ENCODE assay signal across 29 cellular contexts in the genomic region with DNA sequence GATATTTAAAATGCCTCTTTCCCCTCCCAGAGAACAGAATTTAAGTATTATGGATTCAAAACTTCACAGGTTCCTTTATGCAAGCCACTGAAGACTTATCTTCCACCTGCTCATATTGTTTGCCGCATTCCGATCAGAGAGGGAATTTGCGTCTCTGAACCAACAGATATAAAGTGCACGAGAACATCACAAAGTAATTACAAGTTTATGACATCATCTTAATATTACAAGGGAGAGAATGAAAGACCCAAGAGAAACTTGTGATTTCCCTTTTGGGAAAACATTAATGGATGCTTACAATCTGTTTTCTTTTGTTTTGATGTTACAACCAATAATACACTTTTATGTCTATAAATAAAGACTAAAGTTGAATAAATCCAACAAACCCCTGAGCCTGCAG.
"Had no signal": no experiment of that assay in that cellular context is flagged by ENCODE, and none has a peak within 500 bp of the region (broad histone marks: within the 10 kb centered on the region; RNA-seq: fewer than 3 reads in every experiment).

No MANE protein-coding gene starts in this region.

- H3K4me1 ChIP-seq: stomach, suprapubic skin, testis, thyroid gland, tibial artery, tibial nerve, transverse colon, upper lobe of left lung, upper lobe of right lung, uterus, vagina had no signal

- FAIRE-seq: urothelium cell line had no signal

- H3K36me3 ChIP-seq: stomach, suprapubic skin, thoracic aorta, thyroid gland, tibial artery, tibial nerve, transverse colon, upper lobe of left lung, upper lobe of right lung, uterus, vagina had no signal

- H3K27ac ChIP-seq: stomach, suprapubic skin, testis, thoracic aorta, thyroid gland, tibial artery, tibial nerve, transverse colon, upper lobe of left lung, upper lobe of right lung, uterus, vagina had no signal

- H3K9me3 Mint-ChIP-seq: stimulated activated memory B cell treated with anti-CD40 and anti-IgM and Interleukin-4, amounts not matched to agents 10 μg/mL and 1 μg/mL and 100 μg/mL, for 72 hours; stimulated activated naive B cell treated with anti-CD40 and anti-IgM and Interleukin-4, amounts not matched to agents 10 μg/mL and 1 μg/mL and 100 μg/mL, for 72 hours; stimulated activated naive CD8-positive, alpha-beta T cell treated with anti-CD3 and anti-CD28 coated beads, Interleukin-15, amount 100 ng/mL, for 72 hours; stimulated activated naive CD8-positive, alpha-beta T cell treated with anti-CD3 and anti-CD28 coated beads, Interleukin-15, Interleukin-2, amounts not matched to agents 100 ng/mL and 50 ng/mL, for 24 hours; type B pancreatic cell had no signal

- H3K27me3 ChIP-seq: stomach, suprapubic skin, testis, thyroid gland, tibial artery, tibial nerve, transverse colon, upper lobe of left lung, uterus, vagina had no signal

- H3K36me3 Mint-ChIP-seq: stimulated activated effector memory CD8-positive, alpha-beta T cell treated with anti-CD3 and anti-CD28 coated beads, Interleukin-12 subunit alpha, Interleukin-12 subunit beta, amount 100 ng/mL, for 72 hours; stimulated activated memory B cell treated with anti-CD40 and anti-IgM and Interleukin-4, amounts not matched to agents 10 μg/mL and 1 μg/mL and 100 μg/mL, for 72 hours; stimulated activated naive B cell treated with anti-CD40 and anti-IgM and Interleukin-4, amounts not matched to agents 10 μg/mL and 1 μg/mL and 100 μg/mL, for 72 hours; type B pancreatic cell had no signal

- DNase-seq: stimulated activated CD4-positive, alpha-beta T cell treated with anti-CD3 and anti-CD28 coated beads, Interleukin-2, amount 100 ng/mL, for 48 hours; stimulated activated CD4-positive, alpha-beta T cell treated with anti-CD3 and anti-CD28 coated beads, Interleukin-4, amount 100 ng/mL, for 1 hour; stimulated activated CD4-positive, alpha-beta T cell treated with anti-CD3 and anti-CD28 coated beads, Interleukin-4, amount 100 ng/mL, for 24 hours; stimulated activated CD4-positive, alpha-beta T cell treated with anti-CD3 and anti-CD28 coated beads, Interleukin-4, amount 100 ng/mL, for 4 hours; stimulated activated CD8-positive, alpha-beta memory T cell treated with anti-CD3 and anti-CD28 coated beads, Interleukin-4, amount 100 ng/mL, for 48 hours; stimulated activated naive B cell treated with anti-CD40 and anti-IgM and Interleukin-4, amounts not matched to agents 10 μg/mL and 1 μg/mL and 100 μg/mL, for 72 hours; stimulated activated naive CD4-positive, alpha-beta T cell; stimulated activated naive CD4-positive, alpha-beta T cell treated with Interleukin-2 at 50 U/mL for 16 hours; stimulated activated naive CD8-positive, alpha-beta T cell treated with anti-CD3 and anti-CD28 coated beads, Interleukin-15, amount 100 ng/mL, for 72 hours; stimulated activated naive CD8-positive, alpha-beta T cell treated with anti-CD3 and anti-CD28 coated beads, Interleukin-15, Interleukin-2, amounts not matched to agents 100 U/mL and 50 U/mL, for 24 hours; stomach; substantia nigra; testis; thyroid gland; tibial artery; transverse colon; trophoblast cell; upper lobe of left lung; upper lobe of right lung; uterus had no signal

- H3K4me3 Mint-ChIP-seq: stimulated activated effector memory CD8-positive, alpha-beta T cell treated with anti-CD3 and anti-CD28 coated beads, Interleukin-12 subunit alpha, Interleukin-12 subunit beta, amount 100 ng/mL, for 72 hours; stimulated activated memory B cell treated with anti-CD40 and anti-IgM and Interleukin-4, amounts not matched to agents 10 μg/mL and 1 μg/mL and 100 μg/mL, for 72 hours; stimulated activated naive B cell treated with anti-CD40 and anti-IgM and Interleukin-4, amounts not matched to agents 10 μg/mL and 1 μg/mL and 100 μg/mL, for 72 hours; stimulated activated naive CD8-positive, alpha-beta T cell treated with anti-CD3 and anti-CD28 coated beads, Interleukin-15, amount 100 ng/mL, for 72 hours; stimulated activated naive CD8-positive, alpha-beta T cell treated with anti-CD3 and anti-CD28 coated beads, Interleukin-15, Interleukin-2, amounts not matched to agents 100 ng/mL and 50 ng/mL, for 24 hours; type B pancreatic cell had no signal

- H3K4me3 ChIP-seq: stomach, suprapubic skin, testis, thoracic aorta, thyroid gland, tibial artery, tibial nerve, transverse colon, upper lobe of left lung, upper lobe of right lung, uterus, vagina had no signal

- H3K9me3 ChIP-seq: stomach, suprapubic skin, testis, thoracic aorta, thyroid gland, tibial artery, tibial nerve, transverse colon, upper lobe of left lung, upper lobe of right lung, uterus, vagina had no signal

- H3K4me1 Mint-ChIP-seq: stimulated activated effector memory CD8-positive, alpha-beta T cell treated with anti-CD3 and anti-CD28 coated beads, Interleukin-12 subunit alpha, Interleukin-12 subunit beta, amount 100 ng/mL, for 72 hours; stimulated activated memory B cell treated with anti-CD40 and anti-IgM and Interleukin-4, amounts not matched to agents 10 μg/mL and 1 μg/mL and 100 μg/mL, for 72 hours had no signal

- ATAC-seq: stimulated activated effector memory CD8-positive, alpha-beta T cell treated with anti-CD3 and anti-CD28 coated beads, Interleukin-12 subunit alpha, Interleukin-12 subunit beta, amount 100 ng/mL, for 72 hours; stimulated activated memory B cell treated with anti-CD40 and anti-IgM and Interleukin-4, amounts not matched to agents 10 μg/mL and 1 μg/mL and 100 μg/mL, for 72 hours; stimulated activated naive B cell treated with anti-CD40 and anti-IgM and Interleukin-4, amounts not matched to agents 10 μg/mL and 1 μg/mL and 100 μg/mL, for 72 hours; stimulated activated naive CD8-positive, alpha-beta T cell treated with anti-CD3 and anti-CD28 coated beads, Interleukin-15, amount 100 ng/mL, for 72 hours; stimulated activated naive CD8-positive, alpha-beta T cell treated with anti-CD3 and anti-CD28 coated beads, Interleukin-15, Interleukin-2, amounts not matched to agents 100 U/mL and 50 U/mL, for 24 hours; upper lobe of right lung had no signal

- H3K27ac Mint-ChIP-seq: stimulated activated effector memory CD8-positive, alpha-beta T cell treated with anti-CD3 and anti-CD28 coated beads, Interleukin-12 subunit alpha, Interleukin-12 subunit beta, amount 100 ng/mL, for 72 hours; stimulated activated memory B cell treated with anti-CD40 and anti-IgM and Interleukin-4, amounts not matched to agents 10 μg/mL and 1 μg/mL and 100 μg/mL, for 72 hours; stimulated activated naive B cell treated with anti-CD40 and anti-IgM and Interleukin-4, amounts not matched to agents 10 μg/mL and 1 μg/mL and 100 μg/mL, for 72 hours; stimulated activated naive CD8-positive, alpha-beta T cell treated with anti-CD3 and anti-CD28 coated beads, Interleukin-15, Interleukin-2, amounts not matched to agents 100 ng/mL and 50 ng/mL, for 24 hours had no signal

- H3K27me3 Mint-ChIP-seq: stimulated activated memory B cell treated with anti-CD40 and anti-IgM and Interleukin-4, amounts not matched to agents 10 μg/mL and 1 μg/mL and 100 μg/mL, for 72 hours; stimulated activated naive CD8-positive, alpha-beta T cell treated with anti-CD3 and anti-CD28 coated beads, Interleukin-15, amount 100 ng/mL, for 72 hours; type B pancreatic cell had no signal
